20 cellular contexts compared by ENCODE assay signal in the genomic region with DNA sequence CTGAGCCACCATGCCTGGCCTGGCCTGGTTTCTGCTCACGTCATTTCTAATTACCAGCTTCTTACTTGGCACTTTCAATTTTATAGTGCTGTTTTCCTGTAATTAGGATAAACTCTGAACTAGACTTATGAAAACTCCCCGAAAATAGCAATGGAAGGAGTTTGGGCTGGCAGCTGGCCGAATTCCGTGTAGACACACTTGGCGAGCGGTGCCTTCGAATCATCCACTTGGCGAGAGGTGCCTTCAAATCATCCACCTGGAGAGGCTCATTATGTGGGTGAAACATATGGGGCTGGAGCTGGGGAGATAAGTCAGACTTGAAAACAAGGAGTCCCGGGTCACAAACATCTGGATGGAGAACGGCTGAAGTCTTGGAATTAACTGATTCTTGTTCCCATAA.
"Had no signal": no experiment of that assay in that cellular context is flagged by ENCODE, and none has a peak within 500 bp of the region (broad histone marks: within the 10 kb centered on the region; RNA-seq: fewer than 3 reads in every experiment).

No MANE protein-coding gene starts in this region.

- H3K27ac ChIP-seq: dorsolateral prefrontal cortex, gastrocnemius medialis, heart right ventricle, lower lobe of right lung, tibial nerve, upper lobe of right lung had no signal

- H3K36me3 ChIP-seq: gastrocnemius medialis, heart right ventricle, lower lobe of right lung, tibial nerve, upper lobe of right lung had no signal

- H3K4me1 Mint-ChIP-seq: central memory CD8-positive, alpha-beta T cell; memory B cell; natural killer cell had no signal

- H3K36me3 Mint-ChIP-seq: natural killer cell; stimulated activated effector memory CD8-positive, alpha-beta T cell treated with anti-CD3 and anti-CD28 coated beads, Interleukin-12 subunit alpha, Interleukin-12 subunit beta, amount 100 ng/mL, for 72 hours had no signal

- H3K4me1 ChIP-seq: gastrocnemius medialis, lower lobe of right lung, tibial nerve, upper lobe of right lung had no signal

- DNase-seq: cortex of kidney; dorsolateral prefrontal cortex; effector CD8-positive, alpha-beta T cell; gastrocnemius medialis; heart right ventricle; islet precursor cell; lower lobe of right lung; natural killer cell; right cardiac atrium; small intestine; stimulated activated CD4-positive, alpha-beta T cell treated with anti-CD3 and anti-CD28 coated beads, Interleukin-2, amount 100 ng/mL, for 48 hours; upper lobe of right lung had no signal

- H3K27me3 Mint-ChIP-seq: progenitor cell of endocrine pancreas had no signal

- H3K4me3 Mint-ChIP-seq: central memory CD8-positive, alpha-beta T cell; memory B cell; mesothelial cell of epicardium; natural killer cell; stimulated activated effector memory CD8-positive, alpha-beta T cell treated with anti-CD3 and anti-CD28 coated beads, Interleukin-12 subunit alpha, Interleukin-12 subunit beta, amount 100 ng/mL, for 72 hours; stimulated activated naive CD8-positive, alpha-beta T cell treated with anti-CD3 and anti-CD28 coated beads, Interleukin-15, Interleukin-2, amounts not matched to agents 100 ng/mL and 50 ng/mL, for 24 hours had no signal

- H3K27ac Mint-ChIP-seq: memory B cell; mesothelial cell of epicardium; natural killer cell; progenitor cell of endocrine pancreas; stimulated activated effector memory CD8-positive, alpha-beta T cell treated with anti-CD3 and anti-CD28 coated beads, Interleukin-12 subunit alpha, Interleukin-12 subunit beta, amount 100 ng/mL, for 72 hours; stimulated activated naive CD8-positive, alpha-beta T cell treated with anti-CD3 and anti-CD28 coated beads, Interleukin-15, Interleukin-2, amounts not matched to agents 100 ng/mL and 50 ng/mL, for 24 hours had no signal

- H3K4me3 ChIP-seq: dorsolateral prefrontal cortex, gastrocnemius medialis, heart right ventricle, lower lobe of right lung, tibial nerve, upper lobe of right lung had no signal

- H3K27me3 ChIP-seq: dorsolateral prefrontal cortex, gastrocnemius medialis, tibial nerve, upper lobe of right lung had no signal

- H3K9me3 ChIP-seq: gastrocnemius medialis, heart right ventricle, lower lobe of right lung, tibial nerve, upper lobe of right lung had no signal

- H3K9me3 Mint-ChIP-seq: central memory CD8-positive, alpha-beta T cell; memory B cell; mesothelial cell of epicardium; natural killer cell; stimulated activated effector memory CD8-positive, alpha-beta T cell treated with anti-CD3 and anti-CD28 coated beads, Interleukin-12 subunit alpha, Interleukin-12 subunit beta, amount 100 ng/mL, for 72 hours; stimulated activated naive CD8-positive, alpha-beta T cell treated with anti-CD3 and anti-CD28 coated beads, Interleukin-15, Interleukin-2, amounts not matched to agents 100 ng/mL and 50 ng/mL, for 24 hours had no signal

- ATAC-seq: gastrocnemius medialis; heart right ventricle; left lobe of liver; lower lobe of right lung; right cardiac atrium; stimulated activated effector memory CD8-positive, alpha-beta T cell treated with anti-CD3 and anti-CD28 coated beads, Interleukin-12 subunit alpha, Interleukin-12 subunit beta, amount 100 ng/mL, for 72 hours; upper lobe of right lung had no signal
